ENCODE assay signal across 13 cellular contexts in genomic region chr1:27372808-27373690, GRCh38. TPM values are rescaled to one million over a fixed set of nuclear protein-coding genes. Genes with fewer than 3 reads are reported as not detected.
A peak's percentile ranks its signal among the peaks of the same experiment; 100 is the strongest.
DNase-seq lines count a peak whose midpoint lies in the region; ATAC-seq, FAIRE-seq and TF ChIP-seq lines count a peak whose summit lies in the region.
"Had no signal": no experiment of that assay in that cellular context is flagged by ENCODE, and none has a peak within 500 bp of the region (broad histone marks: within the 10 kb centered on the region; RNA-seq: fewer than 3 reads in every experiment).

No MANE protein-coding gene starts in this region.

- no peaks in the 10 kb centered on the region for H3K4me1 ChIP-seq in foreskin keratinocyte
- no peaks in the 10 kb centered on the region for H3K4me1 ChIP-seq in small intestine (ENCODE audit: control insufficient read depth in 2 of 2, insufficient read depth in 1 of 2, low read depth in 1 of 2, low read length in 1 of 2)

- H3K4me3 Mint-ChIP-seq in stimulated activated memory B cell treated with anti-CD40 and anti-IgM and Interleukin-4, amounts not matched to agents 10 μg/mL and 1 μg/mL and 100 μg/mL, for 72 hours: no peak overlapping the region
- H3K4me3 Mint-ChIP-seq: naive thymus-derived CD4-positive, alpha-beta T cell had no signal

- DNase-seq in NCI-H82 (lab: John Stamatoyannopoulos, UW): peak; percentile 39
- DNase-seq in NCI-H82 treated with DMSO at 0.1 percent for 48 hours (lab: John Stamatoyannopoulos, UW; ENCODE audit: unreplicated experiment): no peak
- DNase-seq in RCC 7860 (ENCODE audit: low spot score): peak; percentile 31
- no peak for DNase-seq in foreskin keratinocyte
- DNase-seq in small intestine: no peak
- DNase-seq in midbrain (lab: John Stamatoyannopoulos, UW): no peak
- DNase-seq: caudate nucleus; naive thymus-derived CD4-positive, alpha-beta T cell; NCI-H526 treated with DMSO at 0.1 percent for 48 hours; T-helper 2 cell had no signal

- 76 to 85% (median 80%) methylated on average over 11 of the region's 11 CpGs for WGBS in small intestine, 3 donors

- no peaks in the 10 kb centered on the region for H3K27me3 ChIP-seq in foreskin keratinocyte
- H3K27me3 ChIP-seq in small intestine (ENCODE audit: control insufficient read depth in 2 of 2, insufficient read depth in 2 of 2, low read length in 2 of 2): no peaks in the 10 kb centered on the region

- peak; percentile 33 for TF ChIP-seq CTCF in foreskin keratinocyte (conservative IDR thresholded peaks at IDR 0.05)

- H3K27ac ChIP-seq in foreskin keratinocyte (no peak overlapping the region), small intestine (ENCODE audit: low read depth in 1 of 2, low read length in 1 of 2) (no peak overlapping the region)

- no peaks in the 10 kb centered on the region for H3K36me3 Mint-ChIP-seq in stimulated activated memory B cell treated with anti-CD40 and anti-IgM and Interleukin-4, amounts not matched to agents 10 μg/mL and 1 μg/mL and 100 μg/mL, for 72 hours
- H3K36me3 Mint-ChIP-seq: naive thymus-derived CD4-positive, alpha-beta T cell had no signal

- H3K4me3 ChIP-seq in small intestine (ENCODE audit: low read depth in 1 of 2, low read length in 2 of 2): no peak overlapping the region

- H3K27ac Mint-ChIP-seq in stimulated activated memory B cell treated with anti-CD40 and anti-IgM and Interleukin-4, amounts not matched to agents 10 μg/mL and 1 μg/mL and 100 μg/mL, for 72 hours: peak overlapping the region; percentile 69

- H3K9me3 ChIP-seq in small intestine (ENCODE audit: control insufficient read depth, low read depth): no peaks in the 10 kb centered on the region

- no peaks in the 10 kb centered on the region for H3K27me3 Mint-ChIP-seq in stimulated activated memory B cell treated with anti-CD40 and anti-IgM and Interleukin-4, amounts not matched to agents 10 μg/mL and 1 μg/mL and 100 μg/mL, for 72 hours

- FAIRE-seq in RCC 7860 (lab: Jason Lieb, UNC) (no peak), small intestine (lab: Jason Lieb, UNC) (no peak)
- FAIRE-seq: A204.1 had no signal

- no peaks in the 10 kb centered on the region for H3K9me3 Mint-ChIP-seq in stimulated activated memory B cell treated with anti-CD40 and anti-IgM and Interleukin-4, amounts not matched to agents 10 μg/mL and 1 μg/mL and 100 μg/mL, for 72 hours
- H3K9me3 Mint-ChIP-seq: naive thymus-derived CD4-positive, alpha-beta T cell had no signal

- peaks cover 38% of the 10 kb centered on the region for H3K4me1 Mint-ChIP-seq in stimulated activated memory B cell treated with anti-CD40 and anti-IgM and Interleukin-4, amounts not matched to agents 10 μg/mL and 1 μg/mL and 100 μg/mL, for 72 hours

- no peaks in the 10 kb centered on the region for H3K36me3 ChIP-seq in small intestine (ENCODE audit: control insufficient read depth in 2 of 2, insufficient read depth in 2 of 2, low read length in 2 of 2)

- ATAC-seq in foreskin keratinocyte: no peak
- ATAC-seq in stimulated activated memory B cell treated with anti-CD40 and anti-IgM and Interleukin-4, amounts not matched to agents 10 μg/mL and 1 μg/mL and 100 μg/mL, for 72 hours: no peak
- no peak for ATAC-seq in HG02763 (IDR thresholded peaks at IDR 0.05; ENCODE audit: unreplicated experiment)
- ATAC-seq: naive thymus-derived CD4-positive, alpha-beta T cell had no signal

RNA-seq across cellular contexts. Expression of gene FCN3, which starts 1.6 kb away (rescaled TPM):
- not detected in 2 replicates for total RNA-seq in foreskin keratinocyte
- polyA plus RNA-seq in foreskin keratinocyte (0.11 and 0.12 TPM in 2 replicates), small intestine (1 to 10 TPM in 2 of 3 donors, under 1 TPM in 1; 0.89 to 3.6 (median 1.6) TPM)
- total RNA-seq: naive thymus-derived CD4-positive, alpha-beta T cell had no signal
- polyA plus RNA-seq: naive thymus-derived CD4-positive, alpha-beta T cell had no signal

RNA-seq across cellular contexts. Expression of gene MAP3K6, which starts 6.3 kb away (rescaled TPM):
- 43.3 and 44.7 TPM in 2 replicates for total RNA-seq in foreskin keratinocyte
- 41.0 and 44.0 TPM in 2 replicates for polyA plus RNA-seq in foreskin keratinocyte
- polyA plus RNA-seq in small intestine: 10 to 100 TPM in 1 of 3 donors, 1 to 10 TPM in 2; 1.6 to 19.4 (median 5.1) TPM

RNA-seq across cellular contexts. Expression of gene CD164L2, which starts 10.1 kb away (rescaled TPM):
- total RNA-seq in foreskin keratinocyte: 1.7 and 2.7 TPM in 2 replicates
- polyA plus RNA-seq in foreskin keratinocyte (3.2 and 4.5 TPM in 2 replicates), small intestine (under 1 TPM in 1 of 3 donors, not detected in 2; 0.04 TPM)
- polyA plus RNA-seq: naive thymus-derived CD4-positive, alpha-beta T cell had no signal

RNA-seq across cellular contexts. Expression of gene GPR3, which starts 19.4 kb away (rescaled TPM):
- total RNA-seq in foreskin keratinocyte: 1.9 and 2.4 TPM in 2 replicates
- polyA plus RNA-seq in foreskin keratinocyte (2.4 and 2.9 TPM in 2 replicates), small intestine (under 1 TPM in 1 of 3 donors, not detected in 2; 0.36 TPM)

RNA-seq across cellular contexts. Expression of gene SYTL1, which starts 31.2 kb away (rescaled TPM):
- 42.3 and 49.3 TPM in 2 replicates for total RNA-seq in foreskin keratinocyte
- polyA plus RNA-seq in foreskin keratinocyte: 49.6 and 62.4 TPM in 2 replicates
- 1 to 10 TPM; 2.5 to 9.5 (median 5.2) TPM for polyA plus RNA-seq in small intestine

Comparison
In these comparisons a context has a peak if more than half of its experiments do, and no peak if none do; other contexts are left out.
1. DNase-seq: peak in NCI-H82 (single experiment) and RCC 7860 (single experiment); none in NCI-H82 treated with DMSO at 0.1 percent for 48 hours (single experiment), foreskin keratinocyte (0 of 2), small intestine (single experiment) and midbrain (single experiment).